9 cellular contexts compared by ENCODE assay signal in the genomic region with DNA sequence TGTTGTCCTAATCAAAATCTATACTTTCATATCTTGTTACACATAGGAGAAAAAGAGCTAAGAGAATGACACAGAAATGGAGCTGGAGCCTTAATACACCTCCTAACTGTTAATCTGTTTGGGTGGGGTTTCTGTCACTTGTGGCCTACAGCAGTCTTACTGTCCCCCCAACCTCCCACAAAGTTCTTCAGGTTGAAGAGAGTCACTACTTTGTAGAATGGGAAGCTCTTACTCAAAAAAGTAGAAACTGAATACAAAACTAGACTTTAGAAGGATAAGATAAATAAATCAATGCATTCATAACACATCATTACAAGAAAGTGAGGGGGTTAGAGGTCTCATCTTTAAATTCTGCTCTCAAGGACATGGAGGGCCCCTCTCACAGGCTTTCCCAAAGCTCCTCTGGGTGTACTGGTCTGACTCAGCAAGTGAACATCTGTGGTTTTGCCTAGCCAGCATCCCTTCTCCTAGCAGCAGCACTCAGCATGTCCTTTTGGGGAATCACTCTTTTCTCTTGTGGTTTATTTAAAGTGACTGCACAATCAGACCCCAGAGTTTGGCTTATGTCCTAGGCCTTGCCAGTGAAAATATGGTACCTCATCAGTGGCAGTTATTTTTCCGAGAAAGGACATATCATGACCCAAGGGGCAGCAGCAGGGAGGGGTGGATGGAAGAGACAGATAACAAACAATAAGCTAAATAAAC. TPM values are rescaled to one million over a fixed set of nuclear protein-coding genes. Genes with fewer than 3 reads are reported as not detected.
DNase-seq lines count a peak whose midpoint lies in the region; ATAC-seq and TF ChIP-seq lines count a peak whose summit lies in the region.
"Had no signal": no experiment of that assay in that cellular context is flagged by ENCODE, and none has a peak within 500 bp of the region (broad histone marks: within the 10 kb centered on the region; RNA-seq: fewer than 3 reads in every experiment).

No MANE protein-coding gene starts in this region.

- H3K4me3 ChIP-seq in spleen = no peak overlapping the region
- H3K4me3 ChIP-seq: thoracic aorta had no signal

- H3K36me3 ChIP-seq in spleen = no peaks in the 10 kb centered on the region
- H3K36me3 ChIP-seq: thoracic aorta had no signal

- DNase-seq in A172 (ENCODE audit: low spot score) = peak; percentile 86
- DNase-seq in GM13977 (ENCODE audit: low spot score) = peak; percentile 42
- DNase-seq in fibroblast of gingiva (ENCODE audit: low read depth) = peak; percentile 46
- DNase-seq in spleen = no peak
- DNase-seq in activated effector memory CD4-positive, alpha-beta T cell treated with anti-CD3 and anti-CD28 coated beads, Interleukin-2, amount 50 U/mL, for 16 hours = no peak

- no peak for TF ChIP-seq POLR2A in spleen (IDR thresholded peaks at IDR 0.05)

- H3K4me1 ChIP-seq in spleen = peaks cover 4 to 69% (median 17%) of the 10 kb centered on the region in 6 donors

- in situ Hi-C loops in GM13977 (cut with MboI; ENCODE audit: low pct_unique_long_range_greater_than_20kb, low sequenced_read_pairs, unreplicated experiment) = no loop called here

- ATAC-seq in SK-N-SH treated with all-trans-retinoic acid at 6 μM for 48 hours (peak; percentile 18; the same call in 2 of the 3 replicates), GM18858 (IDR thresholded peaks at IDR 0.05; ENCODE audit: unreplicated experiment) (no peak), GM21367 (IDR thresholded peaks at IDR 0.05; ENCODE audit: unreplicated experiment) (no peak)

- H3K27me3 ChIP-seq in spleen (replicated peaks in 1 of 7) = no peaks in the 10 kb centered on the region

- WGBS in spleen, 5 donors = 63 to 89% (median 70%) methylated on average over 1 of the region's 1 CpG

- intact Hi-C loops in spleen (cut with DNase I; ENCODE audit: low total_unique reads) = no loop called here

- peak overlapping the region in 4 of 8 donors; percentile 2 to 91 (median 52) for H3K27ac ChIP-seq in spleen
- H3K27ac ChIP-seq: thoracic aorta had no signal

- no peak for TF ChIP-seq CTCF in GM13977 (IDR thresholded peaks at IDR 0.05; ENCODE audit: extremely low read depth, insufficient read depth, missing control alignments)
- no peak for TF ChIP-seq CTCF in spleen (IDR thresholded peaks at IDR 0.05 in 8 of 11, conservative IDR thresholded peaks at IDR 0.05 in 3 of 11)

- H3K9me3 ChIP-seq in spleen = no peaks in the 10 kb centered on the region
- H3K9me3 ChIP-seq: thoracic aorta had no signal

TF ChIP-seq in SK-N-SH treated with all-trans-retinoic acid at 6 μM for 48 hours, 23 proteins besides CTCF, POLR2A, EP300 and RAD21:
- TF ChIP-seq RARB (CRISPR knock-in tag; IDR thresholded peaks at IDR 0.05) = no peak
- TF ChIP-seq ZNF565 (CRISPR knock-in tag; conservative IDR thresholded peaks at IDR 0.05; ENCODE audit: low read depth) = no peak
- TF ChIP-seq TCF4 (CRISPR knock-in tag; IDR thresholded peaks at IDR 0.05; ENCODE audit: borderline replicate concordance) = no peak
- TF ChIP-seq GLIS3 (CRISPR knock-in tag; IDR thresholded peaks at IDR 0.05) = no peak
- TF ChIP-seq ZC3H10 (CRISPR knock-in tag; IDR thresholded peaks at IDR 0.05) = no peak
- TF ChIP-seq PPARA (CRISPR knock-in tag; IDR thresholded peaks at IDR 0.05; ENCODE audit: borderline replicate concordance) = no peak
- TF ChIP-seq, protein P1, sequence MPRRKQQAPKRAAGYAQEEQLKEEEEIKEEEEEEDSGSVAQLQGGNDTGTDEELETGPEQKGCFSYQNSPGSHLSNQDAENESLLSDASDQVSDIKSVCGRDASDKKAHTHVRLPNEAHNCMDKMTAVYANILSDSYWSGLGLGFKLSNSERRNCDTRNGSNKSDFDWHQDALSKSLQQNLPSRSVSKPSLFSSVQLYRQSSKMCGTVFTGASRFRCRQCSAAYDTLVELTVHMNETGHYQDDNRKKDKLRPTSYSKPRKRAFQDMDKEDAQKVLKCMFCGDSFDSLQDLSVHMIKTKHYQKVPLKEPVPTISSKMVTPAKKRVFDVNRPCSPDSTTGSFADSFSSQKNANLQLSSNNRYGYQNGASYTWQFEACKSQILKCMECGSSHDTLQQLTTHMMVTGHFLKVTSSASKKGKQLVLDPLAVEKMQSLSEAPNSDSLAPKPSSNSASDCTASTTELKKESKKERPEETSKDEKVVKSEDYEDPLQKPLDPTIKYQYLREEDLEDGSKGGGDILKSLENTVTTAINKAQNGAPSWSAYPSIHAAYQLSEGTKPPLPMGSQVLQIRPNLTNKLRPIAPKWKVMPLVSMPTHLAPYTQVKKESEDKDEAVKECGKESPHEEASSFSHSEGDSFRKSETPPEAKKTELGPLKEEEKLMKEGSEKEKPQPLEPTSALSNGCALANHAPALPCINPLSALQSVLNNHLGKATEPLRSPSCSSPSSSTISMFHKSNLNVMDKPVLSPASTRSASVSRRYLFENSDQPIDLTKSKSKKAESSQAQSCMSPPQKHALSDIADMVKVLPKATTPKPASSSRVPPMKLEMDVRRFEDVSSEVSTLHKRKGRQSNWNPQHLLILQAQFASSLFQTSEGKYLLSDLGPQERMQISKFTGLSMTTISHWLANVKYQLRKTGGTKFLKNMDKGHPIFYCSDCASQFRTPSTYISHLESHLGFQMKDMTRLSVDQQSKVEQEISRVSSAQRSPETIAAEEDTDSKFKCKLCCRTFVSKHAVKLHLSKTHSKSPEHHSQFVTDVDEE (CRISPR knock-in tag; IDR thresholded peaks at IDR 0.05) = no peak
- TF ChIP-seq, protein P2, sequence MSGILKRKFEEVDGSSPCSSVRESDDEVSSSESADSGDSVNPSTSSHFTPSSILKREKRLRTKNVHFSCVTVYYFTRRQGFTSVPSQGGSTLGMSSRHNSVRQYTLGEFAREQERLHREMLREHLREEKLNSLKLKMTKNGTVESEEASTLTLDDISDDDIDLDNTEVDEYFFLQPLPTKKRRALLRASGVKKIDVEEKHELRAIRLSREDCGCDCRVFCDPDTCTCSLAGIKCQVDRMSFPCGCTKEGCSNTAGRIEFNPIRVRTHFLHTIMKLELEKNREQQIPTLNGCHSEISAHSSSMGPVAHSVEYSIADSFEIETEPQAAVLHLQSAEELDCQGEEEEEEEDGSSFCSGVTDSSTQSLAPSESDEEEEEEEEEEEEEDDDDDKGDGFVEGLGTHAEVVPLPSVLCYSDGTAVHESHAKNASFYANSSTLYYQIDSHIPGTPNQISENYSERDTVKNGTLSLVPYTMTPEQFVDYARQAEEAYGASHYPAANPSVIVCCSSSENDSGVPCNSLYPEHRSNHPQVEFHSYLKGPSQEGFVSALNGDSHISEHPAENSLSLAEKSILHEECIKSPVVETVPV (CRISPR knock-in tag; IDR thresholded peaks at IDR 0.05) = no peak
- no peak for TF ChIP-seq OSR1 (CRISPR knock-in tag; IDR thresholded peaks at IDR 0.05)
- no peak for TF ChIP-seq ARNTL (CRISPR knock-in tag; IDR thresholded peaks at IDR 0.05; ENCODE audit: borderline replicate concordance, low read depth)
- TF ChIP-seq ZNF8 (CRISPR knock-in tag; IDR thresholded peaks at IDR 0.05) = no peak
- TF ChIP-seq BACH2 (CRISPR knock-in tag; IDR thresholded peaks at IDR 0.05; ENCODE audit: borderline replicate concordance) = no peak
- TF ChIP-seq ISL1 (CRISPR knock-in tag; IDR thresholded peaks at IDR 0.05) = no peak
- TF ChIP-seq ESRRG (CRISPR knock-in tag; IDR thresholded peaks at IDR 0.05) = no peak
- no peak for TF ChIP-seq ZFP30 (CRISPR knock-in tag; IDR thresholded peaks at IDR 0.05)

RNA-seq across cellular contexts. Expression of gene BLVRA, which starts 2.0 kb away (rescaled TPM):
- total RNA-seq in A172 (2014; rRNA removed; shearing (Covaris generic)) = 129 and 138 TPM in 2 replicates
- total RNA-seq in spleen = 100 to 1,000 TPM in 5 of 7 donors, 10 to 100 TPM in 2; 72.1 to 164 (median 116) TPM
- 100 to 1,000 TPM in 1 of 3 donors, 10 to 100 TPM in 2; 58.0 to 123 (median 83.7) TPM for polyA plus RNA-seq in spleen

RNA-seq across cellular contexts. Expression of gene COA1, which starts 27.2 kb away (rescaled TPM):
- total RNA-seq in A172 (2014; rRNA removed; shearing (Covaris generic)) = 87.5 and 154 TPM in 2 replicates
- 100 to 1,000 TPM in 1 of 7 donors, 10 to 100 TPM in 6; 51.2 to 102 (median 71.6) TPM for total RNA-seq in spleen
- 10 to 100 TPM; 48.3 to 76.6 (median 50.0) TPM for polyA plus RNA-seq in spleen

Comparison
In these comparisons a context has a peak if more than half of its experiments do, and no peak if none do; other contexts are left out.
1. DNase-seq: peak in A172 (single experiment), GM13977 (single experiment) and fibroblast of gingiva (single experiment); none in spleen (single experiment) and activated effector memory CD4-positive, alpha-beta T cell treated with anti-CD3 and anti-CD28 coated beads, Interleukin-2, amount 50 U/mL, for 16 hours (single experiment).